ENCODE assay signal across 34 cellular contexts in the genomic region with DNA sequence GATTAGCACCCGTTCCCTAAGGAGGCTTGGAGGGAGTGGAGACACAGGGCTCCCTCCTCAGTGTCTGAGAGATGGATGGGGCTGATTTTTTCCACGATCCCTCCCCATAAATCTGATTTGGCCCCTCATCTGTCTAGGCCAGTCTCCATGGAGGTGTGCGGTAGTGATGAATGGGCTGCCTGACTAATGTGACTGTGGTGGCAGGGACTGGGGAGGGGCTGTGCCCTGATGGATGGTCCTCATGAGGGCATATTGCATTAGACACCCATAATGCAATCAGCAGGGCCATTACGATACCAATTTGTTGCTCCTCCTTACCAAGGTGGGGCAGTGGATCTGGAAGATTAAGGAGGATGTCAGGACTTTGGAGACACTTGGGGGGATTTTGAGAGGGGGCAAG. TPM values are rescaled to one million over a fixed set of nuclear protein-coding genes. Genes with fewer than 3 reads are reported as not detected.
"Had no signal": no experiment of that assay in that cellular context is flagged by ENCODE, and none has a peak within 500 bp of the region (broad histone marks: within the 10 kb centered on the region; RNA-seq: fewer than 3 reads in every experiment).

No MANE protein-coding gene starts in this region.

- H3K9me3 Mint-ChIP-seq: activated B cell treated with CpG ODN at 0.5 μM for 24 hours; activated CD8-positive, alpha-beta T cell treated with anti-CD3 and anti-CD28 coated beads for 36 hours; activated naive CD8-positive, alpha-beta T cell treated with anti-CD3 and anti-CD28 coated beads for 36 hours; activated T-cell treated with anti-CD3 and anti-CD28 coated beads, Interleukin-2, amount 50 U/mL, for 4 hours; activated T-helper 1 cell treated with anti-CD3 and anti-CD28 coated beads, Interleukin-12 subunit alpha, Interleukin-12 subunit beta, Interleukin-2, Interleukin-4 antibody, amounts not matched to agents 30 ng/mL and 10 ng/mL and 1 ng/mL, durations not matched to agents 14 hours and 24 hours and 36 hours; T-helper 2 cell treated with Interferon-gamma antibody and Interleukin-4, amounts not matched to agents 5 μg/mL and 100 μg/mL, for 36 hours had no signal

- ATAC-seq: activated CD8-positive, alpha-beta T cell treated with anti-CD3 and anti-CD28 coated beads for 36 hours; activated T-cell treated with anti-CD3 and anti-CD28 coated beads, Interleukin-2, amount 50 U/mL, for 4 hours; PC-3 had no signal

- DNase-seq: activated B cell treated with CpG ODN at 0.5 μM for 24 hours; activated CD4-positive, alpha-beta T cell treated with anti-CD3 and anti-CD28 coated beads for 4 hours; activated CD4-positive, alpha-beta T cell treated with anti-CD3 and anti-CD28 coated beads, Interleukin-2, amount 50 U/mL, for 1 hour; activated CD4-positive, CD25-positive, alpha-beta regulatory T cell treated with anti-CD3 and anti-CD28 coated beads, Interleukin-2, amount 50 U/mL, for 72 hours; activated CD8-positive, alpha-beta memory T cell treated with anti-CD3 and anti-CD28 coated beads, Interleukin-2, amount 50 U/mL, for 4 hours; activated CD8-positive, alpha-beta T cell treated with anti-CD3 and anti-CD28 coated beads for 36 hours; activated naive CD4-positive, alpha-beta T cell; activated naive CD4-positive, alpha-beta T cell treated with anti-CD3 and anti-CD28 coated beads, Interleukin-2, amount 50 U/mL, for 16 hours; activated naive CD8-positive, alpha-beta T cell treated with anti-CD3 and anti-CD28 coated beads for 36 hours; activated T-cell treated with anti-CD3 and anti-CD28 coated beads for 4 hours; activated T-cell treated with anti-CD3 and anti-CD28 coated beads, Interleukin-2, amount 50 U/mL, for 4 hours; amniotic stem cell; cerebellar nuclear complex; MM.1S; MV-4-11; NCI-H1092; NCI-H1436 treated with DMSO at 0.1 percent for 48 hours; NCI-H1694 treated with DMSO at 0.1 percent for 48 hours; NCI-H2029; NCI-H345; NCI-H524 treated with DMSO at 0.1 percent for 48 hours; NK-92 treated with Interleukin-12 subunit alpha and Interleukin-12 subunit beta, amount 100 ng/mL, for 24 hours; PC-3; Right ventricle myocardium superior; RPMI8226 had no signal

- H3K36me3 Mint-ChIP-seq: activated naive CD8-positive, alpha-beta T cell treated with anti-CD3 and anti-CD28 coated beads for 36 hours had no signal

- H3K4me3 ChIP-seq: ascending aorta, cardiac muscle cell, Peyer's patch, SK-N-MC had no signal

- H3K4me1 ChIP-seq: ascending aorta, Peyer's patch had no signal

- H3K27ac ChIP-seq: ascending aorta, cardiac muscle cell, KMS-11, Peyer's patch, SK-N-MC, VCaP had no signal

- H3K36me3 ChIP-seq: ascending aorta, cardiac muscle cell, Peyer's patch had no signal

- H3K4me1 Mint-ChIP-seq: activated B cell treated with CpG ODN at 0.5 μM for 24 hours; activated naive CD8-positive, alpha-beta T cell treated with anti-CD3 and anti-CD28 coated beads for 36 hours had no signal

- H3K27me3 ChIP-seq: ascending aorta, Peyer's patch had no signal

- H3K27ac Mint-ChIP-seq: activated B cell treated with CpG ODN at 0.5 μM for 24 hours; activated CD8-positive, alpha-beta T cell treated with anti-CD3 and anti-CD28 coated beads for 36 hours; activated naive CD8-positive, alpha-beta T cell treated with anti-CD3 and anti-CD28 coated beads for 36 hours; activated T-helper 1 cell treated with anti-CD3 and anti-CD28 coated beads, Interleukin-12 subunit alpha, Interleukin-12 subunit beta, Interleukin-2, Interleukin-4 antibody, amounts not matched to agents 30 ng/mL and 10 ng/mL and 1 ng/mL, durations not matched to agents 14 hours and 24 hours and 36 hours; T-helper 2 cell treated with Interferon-gamma antibody and Interleukin-4, amounts not matched to agents 5 μg/mL and 100 μg/mL, for 36 hours had no signal

- H3K9me3 ChIP-seq: ascending aorta, Peyer's patch had no signal

- H3K9ac ChIP-seq: KMS-11 had no signal

- H3K4me3 Mint-ChIP-seq: activated B cell treated with CpG ODN at 0.5 μM for 24 hours; activated CD8-positive, alpha-beta T cell treated with anti-CD3 and anti-CD28 coated beads for 36 hours; activated naive CD8-positive, alpha-beta T cell treated with anti-CD3 and anti-CD28 coated beads for 36 hours; activated T-cell treated with anti-CD3 and anti-CD28 coated beads, Interleukin-2, amount 50 U/mL, for 4 hours; activated T-helper 1 cell treated with anti-CD3 and anti-CD28 coated beads, Interleukin-12 subunit alpha, Interleukin-12 subunit beta, Interleukin-2, Interleukin-4 antibody, amounts not matched to agents 30 ng/mL and 10 ng/mL and 1 ng/mL, durations not matched to agents 14 hours and 24 hours and 36 hours; T-helper 2 cell treated with Interferon-gamma antibody and Interleukin-4, amounts not matched to agents 5 μg/mL and 100 μg/mL, for 36 hours had no signal

RNA-seq across cellular contexts. Expression of gene CYP26B1, which starts 11.9 kb away (rescaled TPM):
- total RNA-seq: activated B cell treated with CpG ODN at 0.5 μM for 24 hours; activated CD8-positive, alpha-beta T cell treated with anti-CD3 and anti-CD28 coated beads for 36 hours; activated naive CD8-positive, alpha-beta T cell treated with anti-CD3 and anti-CD28 coated beads for 36 hours; activated T-helper 1 cell treated with anti-CD3 and anti-CD28 coated beads, Interleukin-12 subunit alpha, Interleukin-12 subunit beta, Interleukin-2, Interleukin-4 antibody, amounts not matched to agents 30 ng/mL and 10 ng/mL and 1 ng/mL, durations not matched to agents 14 hours and 24 hours and 36 hours; T-helper 1 cell treated with Interleukin-12 subunit alpha and Interleukin-12 subunit beta and Interleukin-4 antibody, amounts not matched to agents 30 ng/mL and 1 ng/mL, for 36 hours had no signal
